Comparison of ENCODE assay signal across 11 cellular contexts in genomic region chr10:22700489-22700888, GRCh38. TPM values are rescaled to one million over a fixed set of nuclear protein-coding genes. Genes with fewer than 3 reads are reported as not detected.
A peak's percentile ranks its signal among the peaks of the same experiment; 100 is the strongest.
DNase-seq lines count a peak whose midpoint lies in the region; ATAC-seq, FAIRE-seq and TF ChIP-seq lines count a peak whose summit lies in the region.
"Had no signal": no experiment of that assay in that cellular context is flagged by ENCODE, and none has a peak within 500 bp of the region (broad histone marks: within the 10 kb centered on the region; RNA-seq: fewer than 3 reads in every experiment).

No MANE protein-coding gene starts in this region.

- no peaks in the 10 kb centered on the region for H3K9me3 ChIP-seq in T-helper 17 cell (ENCODE audit: control insufficient read depth, low read length, poor library complexity, severe bottlenecking)
- H3K9me3 ChIP-seq in HepG2 (ENCODE audit: low read length), result no peaks in the 10 kb centered on the region

- no peak for ATAC-seq in stimulated activated naive CD8-positive, alpha-beta T cell treated with anti-CD3 and anti-CD28 coated beads, Interleukin-15, Interleukin-2, amounts not matched to agents 100 U/mL and 50 U/mL, for 24 hours
- ATAC-seq in HG02870 (IDR thresholded peaks at IDR 0.05; ENCODE audit: unreplicated experiment), result peak; percentile 37
- ATAC-seq in T-helper 17 cell, result no peak
- ATAC-seq in HepG2, result no peak

- H3K36me3 ChIP-seq in HepG2 (replicated peaks in 1 of 2; ENCODE audit: control insufficient read depth in 1 of 2, insufficient read depth in 2 of 2, low read length in 2 of 2), result 0 out of 5 replicates have a peak, but pooled peaks cover 0 to 1% of the 10 kb centered on the region in 2 experiments

- DNase-seq in stimulated activated naive CD8-positive, alpha-beta T cell treated with anti-CD3 and anti-CD28 coated beads, Interleukin-15, Interleukin-2, amounts not matched to agents 100 U/mL and 50 U/mL, for 24 hours, result no peak
- DNase-seq in T-helper 17 cell (no peak), KBM-7 (no peak), NCI-H1105 treated with DMSO at 0.1 percent for 48 hours (lab: John Stamatoyannopoulos, UW) (no peak), HepG2 (ENCODE audit: low spot score) (no peak)
- DNase-seq in activated CD4-positive, alpha-beta T cell treated with anti-CD3 and anti-CD28 coated beads for 48 hours, result no peak
- DNase-seq: GDM1, NCI-H226, SIG-M5 had no signal

- no peak for FAIRE-seq in HepG2 (lab: Jason Lieb, UNC)

- 0 out of 2 replicates have a peak, but pooled peaks cover 2% of the 10 kb centered on the region for H4K20me1 ChIP-seq in HepG2 (ENCODE audit: insufficient read depth, low read length)

- 96% methylated on average over 5 of the region's 5 CpGs for WGBS in HepG2 (ENCODE audit: low lambda C conversion rate)

- CTCF ChIA-PET in HepG2 (lab: Yijun Ruan, JAX; ENCODE audit: low intra/inter-chr PET ratio, low total read pairs), result no interaction called here

- peak overlapping the region; percentile 84 for H3K27ac Mint-ChIP-seq in stimulated activated naive CD8-positive, alpha-beta T cell treated with anti-CD3 and anti-CD28 coated beads, Interleukin-15, Interleukin-2, amounts not matched to agents 100 ng/mL and 50 ng/mL, for 24 hours
- H3K27ac Mint-ChIP-seq in T-helper 17 cell, result peak overlapping the region; percentile 94

- no peak overlapping the region for H3K27ac ChIP-seq in HepG2 (ENCODE audit: extremely low read length, insufficient read depth, low read length)

- BruUV-seq in HepG2 (replicated peaks; lab: Mats Ljungman, UMichigan), result no TSS peak

- TF ChIP-seq EP300 in HepG2 (IDR thresholded peaks at IDR 0.05; ENCODE audit: low read depth in 2 of 2, low read length in 2 of 2) (no peak), HepG2 (CRISPR knock-in tag; IDR thresholded peaks at IDR 0.05; ENCODE audit: borderline replicate concordance) (no peak)

- H3K36me3 Mint-ChIP-seq in stimulated activated naive CD8-positive, alpha-beta T cell treated with anti-CD3 and anti-CD28 coated beads, Interleukin-15, Interleukin-2, amounts not matched to agents 100 ng/mL and 50 ng/mL, for 24 hours (ENCODE audit: low read depth), result peaks cover 20% of the 10 kb centered on the region
- peaks cover 7% of the 10 kb centered on the region for H3K36me3 Mint-ChIP-seq in T-helper 17 cell (ENCODE audit: low read depth)

- no peaks in the 10 kb centered on the region for H3K9me3 Mint-ChIP-seq in stimulated activated naive CD8-positive, alpha-beta T cell treated with anti-CD3 and anti-CD28 coated beads, Interleukin-15, Interleukin-2, amounts not matched to agents 100 ng/mL and 50 ng/mL, for 24 hours

- H3K27me3 ChIP-seq in HepG2 (ENCODE audit: control insufficient read depth in 1 of 2, insufficient read depth in 2 of 2, low read length in 2 of 2), result no peaks in the 10 kb centered on the region

- no peak for TF ChIP-seq RAD21 in HepG2 (CRISPR knock-in tag; IDR thresholded peaks at IDR 0.05)

- H3K9ac ChIP-seq in HepG2 (ENCODE audit: insufficient read depth, low read depth, low read length), result no peak overlapping the region

- no peak overlapping the region for H3K4me2 ChIP-seq in HepG2 (ENCODE audit: low read depth, low read length)

- peaks cover 72% of the 10 kb centered on the region for H3K79me2 ChIP-seq in HepG2 (ENCODE audit: insufficient read depth, low read length)

- H3K27me3 Mint-ChIP-seq in stimulated activated naive CD8-positive, alpha-beta T cell treated with anti-CD3 and anti-CD28 coated beads, Interleukin-15, Interleukin-2, amounts not matched to agents 100 ng/mL and 50 ng/mL, for 24 hours, result no peaks in the 10 kb centered on the region
- no peaks in the 10 kb centered on the region for H3K27me3 Mint-ChIP-seq in T-helper 17 cell

- TF ChIP-seq POLR2A in HepG2 (IDR thresholded peaks at IDR 0.05; ENCODE audit: insufficient read depth in 1 of 2, low read depth in 2 of 2, low read length in 2 of 2), result no peak

- intact Hi-C loops in HepG2 (cut with micrococcal nuclease; ENCODE audit: unreplicated experiment), result no loop called here

- in situ Hi-C loops in KBM-7 (cut with MboI; ENCODE audit: low pct_unique_long_range_greater_than_20kb, low sequenced_read_pairs), result no loop called here
- in situ Hi-C loops in HepG2 (cut with HindIII; ENCODE audit: extremely low pct_ligation_motif_present, low pct_unique_long_range_greater_than_20kb), result loop anchor here (25.0 kb wide), 1 partner anchor 388 kb away; the partner anchor contains the start of genes BMI1 and COMMD3

- POLR2A ChIA-PET in HepG2 (lab: Yijun Ruan, JAX), result no interaction called here

- no peak overlapping the region for H3K4me3 Mint-ChIP-seq in stimulated activated naive CD8-positive, alpha-beta T cell treated with anti-CD3 and anti-CD28 coated beads, Interleukin-15, Interleukin-2, amounts not matched to agents 100 ng/mL and 50 ng/mL, for 24 hours
- H3K4me3 Mint-ChIP-seq in T-helper 17 cell, result no peak overlapping the region

- H3K4me1 ChIP-seq in HepG2 (ENCODE audit: insufficient read depth, low read length), result peaks cover 19% of the 10 kb centered on the region

- no peak overlapping the region for H2AFZ ChIP-seq in HepG2 (ENCODE audit: low read length)

- H3K4me3 ChIP-seq in HepG2 (replicated peaks in 1 of 3; ENCODE audit: insufficient read depth in 1 of 3, low read depth in 2 of 3, low read length in 3 of 3), result no peak overlapping the region

- no peak for TF ChIP-seq CTCF in HepG2 (CRISPR knock-in tag; IDR thresholded peaks at IDR 0.05)

- peaks cover 93% of the 10 kb centered on the region for H3K4me1 Mint-ChIP-seq in stimulated activated naive CD8-positive, alpha-beta T cell treated with anti-CD3 and anti-CD28 coated beads, Interleukin-15, Interleukin-2, amounts not matched to agents 100 ng/mL and 50 ng/mL, for 24 hours (ENCODE audit: low read depth)
- peaks cover 70% of the 10 kb centered on the region for H3K4me1 Mint-ChIP-seq in T-helper 17 cell

TF ChIP-seq in HepG2, 621 proteins besides CTCF, POLR2A, EP300 and RAD21 (continues in another document):
- TF ChIP-seq ZNF552 (CRISPR knock-in tag; IDR thresholded peaks at IDR 0.05; ENCODE audit: borderline replicate concordance) (no peak), MTERF4 (CRISPR knock-in tag; IDR thresholded peaks at IDR 0.05) (no peak), U2AF2 (IDR thresholded peaks at IDR 0.05; ENCODE audit: low read depth, low read length) (no peak), TGIF2 (CRISPR knock-in tag; IDR thresholded peaks at IDR 0.05) (no peak), MBNL3 (CRISPR knock-in tag; conservative IDR thresholded peaks at IDR 0.05) (no peak), TEAD2 (CRISPR knock-in tag; IDR thresholded peaks at IDR 0.05) (no peak), AGO1 (IDR thresholded peaks at IDR 0.05; ENCODE audit: low read depth, low read length, poor library complexity, severe bottlenecking) (no peak), NFE2 (CRISPR knock-in tag; IDR thresholded peaks at IDR 0.05) (no peak), SUZ12 (IDR thresholded peaks at IDR 0.05; ENCODE audit: low read depth, low read length) (no peak), ZFP36 (IDR thresholded peaks at IDR 0.05; ENCODE audit: borderline replicate concordance, low read depth, low read length, partially characterized antibody) (no peak), ZNF556 (CRISPR knock-in tag; IDR thresholded peaks at IDR 0.05; ENCODE audit: borderline replicate concordance) (no peak), ZNF414 (CRISPR knock-in tag; IDR thresholded peaks at IDR 0.05) (no peak), RFXANK (CRISPR knock-in tag; IDR thresholded peaks at IDR 0.05) (no peak), MBD4 (IDR thresholded peaks at IDR 0.05; ENCODE audit: borderline replicate concordance, low read length) (no peak)

RNA-seq across cellular contexts. Expression of gene PIP4K2A, which starts 13.9 kb away (rescaled TPM):
- total RNA-seq in T-helper 17 cell (100 to 1,000 TPM; 167 to 205 TPM), HepG2 (2016; rRNA removed; fragmentation: Illumina TruSeq; extraction: Trizol) (22.6 and 25.7 TPM in 2 replicates)
- 6.1 and 10.2 TPM in 2 replicates for total RNA-seq in HepG2 (2016; cell fraction: cytosol; rRNA removed; fragmentation: Illumina TruSeq; extraction: Trizol; ENCODE audit: low read depth)
- total RNA-seq in HepG2 (2016; cell fraction: insoluble cytoplasmic fraction; rRNA removed; fragmentation: Illumina TruSeq; extraction: Trizol), result 20.3 and 22.2 TPM in 2 replicates
- 24.0 and 27.4 TPM in 2 replicates for total RNA-seq in HepG2 (2016; cell fraction: membrane; rRNA removed; fragmentation: Illumina TruSeq; extraction: Trizol)
- 11.6 and 11.8 TPM in 2 replicates for total RNA-seq in HepG2 (2016; cell fraction: nucleus; rRNA removed; fragmentation: Illumina TruSeq; extraction: Trizol)
- polyA plus RNA-seq in HepG2 (2011; rRNA removed), result 7.1 and 9.1 TPM in 2 replicates
- 5.3 and 6.6 TPM in 2 replicates for polyA plus RNA-seq in HepG2 (2011; cell fraction: cytosol; rRNA removed)
- 2.9 and 4.2 TPM in 2 replicates for polyA plus RNA-seq in HepG2 (2011; cell fraction: nucleus; rRNA removed)
- 5.0 and 6.5 TPM in 2 replicates for polyA plus RNA-seq in HepG2 (2012)
- 5.4 and 7.9 TPM in 2 replicates for polyA plus RNA-seq in HepG2 (2016; cell fraction: cytosol; fragmentation: Illumina TruSeq; extraction: Trizol; ENCODE audit: low read depth)
- 25.0 and 34.3 TPM in 2 replicates for polyA plus RNA-seq in HepG2 (2016; cell fraction: insoluble cytoplasmic fraction; fragmentation: Illumina TruSeq; extraction: Trizol; ENCODE audit: low read depth)
- 18.1 and 20.5 TPM in 2 replicates for polyA plus RNA-seq in HepG2 (2016; cell fraction: membrane; fragmentation: Illumina TruSeq; extraction: Trizol; ENCODE audit: low read depth)
- polyA plus RNA-seq in HepG2 (2016; cell fraction: nucleus; fragmentation: Illumina TruSeq; extraction: Trizol; ENCODE audit: insufficient read depth, low read depth), result 13.7 and 14.2 TPM in 2 replicates
- 6.7 and 9.6 TPM in 2 replicates for polyA minus RNA-seq in HepG2 (2011; rRNA and poly(A)+ RNA removed; ENCODE audit: low replicate concordance)
- 11.4 and 13.8 TPM in 2 replicates for polyA minus RNA-seq in HepG2 (2011; cell fraction: cytosol; rRNA and poly(A)+ RNA removed)
- polyA minus RNA-seq in HepG2 (2011; cell fraction: nucleus; rRNA and poly(A)+ RNA removed), result 19.6 and 21.5 TPM in 2 replicates
